Comparison of ENCODE assay signal across 11 cellular contexts in the genomic region with DNA sequence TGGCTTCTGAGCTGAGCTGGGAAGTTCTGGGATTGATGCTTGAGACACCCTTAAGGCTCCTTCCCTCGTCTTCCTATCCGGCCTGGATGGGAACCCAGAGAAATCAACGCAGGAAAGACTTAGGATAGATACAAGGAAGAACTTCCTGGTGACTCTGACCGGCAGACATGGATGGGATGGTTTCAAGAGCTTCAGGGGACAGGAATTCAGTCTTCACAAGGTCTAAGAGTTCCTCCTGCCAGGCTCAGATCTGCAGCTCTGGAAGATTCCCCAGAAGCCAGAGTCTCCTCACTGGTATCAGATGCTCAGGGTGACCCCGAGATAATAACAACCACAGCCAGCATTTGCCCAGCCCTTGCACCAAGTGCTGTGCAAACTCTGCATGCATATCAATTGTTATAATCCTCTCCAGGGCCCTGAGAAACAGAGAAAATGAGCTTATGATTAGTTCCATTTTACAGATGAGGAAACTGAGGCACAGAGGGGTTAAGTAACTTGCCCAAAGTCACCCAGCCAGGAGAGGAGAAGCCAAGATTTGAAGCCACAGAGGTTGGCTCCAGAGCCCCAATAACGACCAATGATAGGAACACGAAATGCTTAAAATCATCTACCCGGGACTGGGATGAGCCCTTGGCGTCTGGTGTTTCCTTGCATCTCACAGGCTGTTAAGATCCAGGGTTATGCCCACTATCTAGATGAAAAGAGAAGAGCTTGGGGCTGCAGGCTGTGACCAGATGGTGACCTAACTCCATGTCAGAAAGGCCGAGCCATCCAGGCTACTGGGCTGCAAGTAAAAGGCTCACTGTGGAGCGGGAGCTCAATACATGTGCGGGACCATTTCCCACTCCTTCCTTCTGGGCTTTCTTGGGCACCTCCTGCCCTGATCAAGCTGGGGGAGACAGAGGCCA.
A peak's percentile ranks its signal among the peaks of the same experiment; 100 is the strongest.
DNase-seq lines count a peak whose midpoint lies in the region; ATAC-seq, FAIRE-seq and TF ChIP-seq lines count a peak whose summit lies in the region.
"Had no signal": no experiment of that assay in that cellular context is flagged by ENCODE, and none has a peak within 500 bp of the region (broad histone marks: within the 10 kb centered on the region; RNA-seq: fewer than 3 reads in every experiment).

No MANE protein-coding gene starts in this region.

- H2BK12ac ChIP-seq in trophoblast cell (ENCODE audit: low read length) = peak overlapping the region; percentile 98

- peak overlapping the region; percentile 100 for H4K91ac ChIP-seq in trophoblast cell (ENCODE audit: low read depth, low read length)

- no peak overlapping the region for H3K23ac ChIP-seq in trophoblast cell (ENCODE audit: low read length)

- H3K27ac Mint-ChIP-seq in activated T-helper 2 cell treated with anti-CD3 and anti-CD28 coated beads, Interferon-gamma antibody, Interleukin-2, Interleukin-4, amounts not matched to agents 10 μg/mL and 5 μg/mL and 100 μg/mL, durations not matched to agents 14 hours and 24 hours and 36 hours = no peak overlapping the region
- H3K27ac Mint-ChIP-seq: activated B cell treated with CpG ODN at 0.5 μM for 24 hours had no signal

- peak overlapping the region; percentile 91 for H2BK5ac ChIP-seq in trophoblast cell (ENCODE audit: low read depth, low read length, poor library complexity)

- H3K14ac ChIP-seq in trophoblast cell (ENCODE audit: low read length) = peak overlapping the region; percentile 83

- peaks cover 19% of the 10 kb centered on the region for H3K4me1 Mint-ChIP-seq in activated T-helper 2 cell treated with anti-CD3 and anti-CD28 coated beads, Interferon-gamma antibody, Interleukin-2, Interleukin-4, amounts not matched to agents 10 μg/mL and 5 μg/mL and 100 μg/mL, durations not matched to agents 14 hours and 24 hours and 36 hours (ENCODE audit: low read depth)

- peak overlapping the region; percentile 77 for H4K8ac ChIP-seq in trophoblast cell (ENCODE audit: low read depth, low read length)

- FAIRE-seq in A549 (lab: Jason Lieb, UNC) = no peak
- FAIRE-seq: RCC 7860 had no signal

- no peak overlapping the region for H3K4me3 Mint-ChIP-seq in activated T-helper 2 cell treated with anti-CD3 and anti-CD28 coated beads, Interferon-gamma antibody, Interleukin-2, Interleukin-4, amounts not matched to agents 10 μg/mL and 5 μg/mL and 100 μg/mL, durations not matched to agents 14 hours and 24 hours and 36 hours (ENCODE audit: low read depth)
- H3K4me3 Mint-ChIP-seq: activated B cell treated with CpG ODN at 0.5 μM for 24 hours had no signal

- ATAC-seq in A549 (no peak), gastroesophageal sphincter (no peak), HG02852 (IDR thresholded peaks at IDR 0.05; ENCODE audit: unreplicated experiment) (no peak)

- peak overlapping the region; percentile 99 to 100 for H3K27ac ChIP-seq in A549
- H3K27ac ChIP-seq in SJSA1 = 0 out of 2 replicates have a peak overlapping the region, but pooled peaks have one; percentile 44
- H3K27ac ChIP-seq in gastroesophageal sphincter = peak overlapping the region; percentile 24 to 100 (median 100)
- peak overlapping the region; percentile 100 for H3K27ac ChIP-seq in trophoblast cell (ENCODE audit: low read depth, low read length)
- H3K27ac ChIP-seq: KMS-11 had no signal

- no peak for DNase-seq in A549 (ENCODE audit: low read depth in 1 of 2, low spot score in 1 of 2)
- no peak for DNase-seq in SJSA1 (ENCODE audit: low read depth in 1 of 2, low spot score in 2 of 2)
- no peak for DNase-seq in trophoblast cell
- DNase-seq in activated T-helper 2 cell treated with anti-CD3 and anti-CD28 coated beads, Interferon-gamma antibody, Interleukin-2, Interleukin-4, amounts not matched to agents 10 μg/mL and 5 μg/mL and 100 μg/mL, durations not matched to agents 14 hours and 24 hours and 36 hours (ENCODE audit: low spot score) = no peak
- no peak for DNase-seq in ACHN
- no peak for DNase-seq in HAP-1 (ENCODE audit: low spot score in 2 of 2)
- DNase-seq: activated B cell treated with CpG ODN at 0.5 μM for 24 hours had no signal

- peak overlapping the region; percentile 40 for H2AFZ ChIP-seq in trophoblast cell (ENCODE audit: insufficient read depth, low read length, poor library complexity)

- no peaks in the 10 kb centered on the region for H3K27me3 ChIP-seq in SJSA1 (replicated peaks)
- H3K27me3 ChIP-seq in gastroesophageal sphincter = no peaks in the 10 kb centered on the region
- H3K27me3 ChIP-seq in trophoblast cell (ENCODE audit: insufficient read depth, low read length) = no peaks in the 10 kb centered on the region
- H3K27me3 ChIP-seq in HAP-1 (ENCODE audit: low read depth) = no peaks in the 10 kb centered on the region

- peak overlapping the region; percentile 85 for H2AK5ac ChIP-seq in trophoblast cell (ENCODE audit: low read length)

- peak overlapping the region; percentile 55 for H4K12ac ChIP-seq in trophoblast cell (ENCODE audit: low read depth, low read length)

- intact Hi-C loops in activated T-helper 2 cell treated with anti-CD3 and anti-CD28 coated beads, Interferon-gamma antibody, Interleukin-2, Interleukin-4, amounts not matched to agents 10 μg/mL and 5 μg/mL and 100 μg/mL, durations not matched to agents 14 hours and 24 hours and 36 hours (cut with micrococcal nuclease) = no loop called here

- H3K27me3 Mint-ChIP-seq in activated T-helper 2 cell treated with anti-CD3 and anti-CD28 coated beads, Interferon-gamma antibody, Interleukin-2, Interleukin-4, amounts not matched to agents 10 μg/mL and 5 μg/mL and 100 μg/mL, durations not matched to agents 14 hours and 24 hours and 36 hours (ENCODE audit: low read depth) = no peaks in the 10 kb centered on the region

- no peak for TF ChIP-seq RAD21 in A549 (conservative IDR thresholded peaks at IDR 0.05 in 1 of 2, IDR thresholded peaks at IDR 0.05 in 1 of 2)

- POLR2A ChIA-PET in A549 (lab: Yijun Ruan, JAX) = interaction anchor here (1.0 to 1.5 kb wide), 4 partner anchors 17 to 327 kb away, joined by 3 to 4 read pairs (median 4); partner anchors contain the start of gene IER5L

- H3K4me3 ChIP-seq in A549 (no peak overlapping the region), SJSA1 (no peak overlapping the region), gastroesophageal sphincter (no peak overlapping the region), trophoblast cell (ENCODE audit: low read depth, low read length) (no peak overlapping the region), HAP-1 (no peak overlapping the region)

- H3K79me2 ChIP-seq in trophoblast cell (ENCODE audit: control insufficient read depth, insufficient read depth, low read length, poor library complexity) = peaks cover 26% of the 10 kb centered on the region

- peaks cover 13% of the 10 kb centered on the region; the same call in 1 of the 2 replicates for H3K36me3 ChIP-seq in SJSA1
- peaks cover 0 to 34% of the 10 kb centered on the region in 2 donors for H3K36me3 ChIP-seq in gastroesophageal sphincter
- H3K36me3 ChIP-seq in trophoblast cell (ENCODE audit: control insufficient read depth in 1 of 2, insufficient read depth in 2 of 2, low read length in 2 of 2) = peaks cover 2 to 3% of the 10 kb centered on the region in 2 experiments
- H3K36me3 ChIP-seq in HAP-1 (replicated peaks) = no peaks in the 10 kb centered on the region; the same call in 1 of the 2 replicates

- CTCF ChIA-PET in A549 (lab: Yijun Ruan, JAX) = interaction anchor here (0.6 to 9.8 kb wide), 11 partner anchors 17 to 369 kb away, joined by 3 to 90 read pairs (median 3); no protein-coding TSS in a partner anchor

- TF ChIP-seq CTCF in A549 (IDR thresholded peaks at IDR 0.05) = no peak
- TF ChIP-seq CTCF in gastroesophageal sphincter (IDR thresholded peaks at IDR 0.05) = no peak

- no peak overlapping the region for H3K4me2 ChIP-seq in A549
- peak overlapping the region; percentile 6 for H3K4me2 ChIP-seq in trophoblast cell (ENCODE audit: low read length)
- H3K4me2 ChIP-seq: KMS-11 had no signal

- peak overlapping the region; percentile 87 for H3K18ac ChIP-seq in trophoblast cell (ENCODE audit: low read length)

- TF ChIP-seq POLR2A in A549 (IDR thresholded peaks at IDR 0.05; ENCODE audit: low read length) (no peak), gastroesophageal sphincter (IDR thresholded peaks at IDR 0.05) (no peak)

- peaks cover 69% of the 10 kb centered on the region for H3K4me1 ChIP-seq in A549
- H3K4me1 ChIP-seq in SJSA1 (replicated peaks) = peaks cover 46% of the 10 kb centered on the region
- peaks cover 3 to 66% (median 38%) of the 10 kb centered on the region in 3 donors for H3K4me1 ChIP-seq in gastroesophageal sphincter
- H3K4me1 ChIP-seq in trophoblast cell (ENCODE audit: control insufficient read depth in 1 of 2, insufficient read depth in 2 of 2, low read length in 2 of 2) = peaks cover 53% of the 10 kb centered on the region in 2 experiments
- H3K4me1 ChIP-seq in HAP-1 = peaks cover 16% of the 10 kb centered on the region

- TF ChIP-seq EP300 in A549 (IDR thresholded peaks at IDR 0.05) (no peak), gastroesophageal sphincter (IDR thresholded peaks at IDR 0.05) (no peak)

- H3K4ac ChIP-seq in trophoblast cell (ENCODE audit: low read depth, low read length) = peak overlapping the region; percentile 64

- H3K9me3 Mint-ChIP-seq in activated T-helper 2 cell treated with anti-CD3 and anti-CD28 coated beads, Interferon-gamma antibody, Interleukin-2, Interleukin-4, amounts not matched to agents 10 μg/mL and 5 μg/mL and 100 μg/mL, durations not matched to agents 14 hours and 24 hours and 36 hours = no peaks in the 10 kb centered on the region
- H3K9me3 Mint-ChIP-seq: activated B cell treated with CpG ODN at 0.5 μM for 24 hours had no signal

- H3K9ac ChIP-seq in trophoblast cell (ENCODE audit: low read length) = no peak overlapping the region
- H3K9ac ChIP-seq: KMS-11 had no signal

- H3K9me3 ChIP-seq in A549 (no peaks in the 10 kb centered on the region), SJSA1 (replicated peaks) (no peaks in the 10 kb centered on the region), gastroesophageal sphincter (no peaks in the 10 kb centered on the region), trophoblast cell (ENCODE audit: insufficient read depth, low read depth, low read length) (no peaks in the 10 kb centered on the region), HAP-1 (no peaks in the 10 kb centered on the region)

- 94% methylated on average over 12 of the region's 12 CpGs for WGBS in A549 (ENCODE audit: missing lambda C conversion rate)
- 32 to 74% methylated on average over 5 of the region's 12 CpGs for WGBS in gastroesophageal sphincter (ENCODE audit: low coverage in 1 of 2), 2 donors
- WGBS in trophoblast cell (ENCODE audit: extremely low coverage, insufficient coverage, insufficient read length) = no CpG with 5 or more reads among the region's 12 CpGs

- H3K36me3 Mint-ChIP-seq in activated T-helper 2 cell treated with anti-CD3 and anti-CD28 coated beads, Interferon-gamma antibody, Interleukin-2, Interleukin-4, amounts not matched to agents 10 μg/mL and 5 μg/mL and 100 μg/mL, durations not matched to agents 14 hours and 24 hours and 36 hours (ENCODE audit: low read depth) = peaks cover 46% of the 10 kb centered on the region

- H2BK120ac ChIP-seq in trophoblast cell (ENCODE audit: insufficient read depth, low read length, poor library complexity) = peak overlapping the region; percentile 96

- H3K79me1 ChIP-seq in trophoblast cell (ENCODE audit: low read length) = peaks cover 64% of the 10 kb centered on the region

- in situ Hi-C loops in ACHN (cut with HindIII; ENCODE audit: low pct_ligation_motif_present, low pct_unique_long_range_greater_than_20kb, low sequenced_read_pairs) = no loop called here
- in situ Hi-C loops in HAP-1 (cut with MboI; ENCODE audit: low sequenced_read_pairs) = no loop called here

Comparison
In these comparisons a context has a peak if more than half of its experiments do, and no peak if none do; other contexts are left out.
1. H3K27ac ChIP-seq: peak in every context shown above with its lines; median percentile 100 in gastroesophageal sphincter; 100 in trophoblast cell; 100 in A549; 44 in SJSA1.